1 cellular context compared by ENCODE assay signal in the genomic region with DNA sequence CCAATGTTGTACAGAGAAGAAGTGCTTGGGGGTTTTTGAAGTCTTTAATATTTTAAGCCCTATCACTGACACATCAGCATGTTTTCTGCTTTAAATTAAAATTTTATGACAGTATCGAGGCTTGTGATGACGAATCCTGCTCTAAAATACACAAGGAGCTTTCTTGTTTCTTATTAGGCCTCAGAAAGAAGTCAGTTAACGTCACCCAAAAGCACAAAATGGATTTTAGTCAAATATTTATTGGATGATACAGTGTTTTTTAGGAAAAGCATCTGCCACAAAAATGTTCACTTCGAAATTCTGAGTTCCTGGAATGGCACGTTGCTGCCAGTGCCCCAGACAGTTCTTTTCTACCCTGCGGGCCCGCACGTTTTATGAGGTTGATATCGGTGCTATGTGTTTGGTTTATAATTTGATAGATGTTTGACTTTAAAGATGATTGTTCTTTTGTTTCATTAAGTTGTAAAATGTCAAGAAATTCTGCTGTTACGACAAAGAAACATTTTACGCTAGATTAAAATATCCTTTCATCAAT.
TF ChIP-seq lines count a peak whose summit lies in the region.

No MANE protein-coding gene starts in this region.

TF ChIP-seq in HepG2, 621 proteins besides CTCF, POLR2A, EP300 and RAD21:
- TF ChIP-seq ATRX (CRISPR knock-in tag; IDR thresholded peaks at IDR 0.05; ENCODE audit: borderline replicate concordance) (no peak), ZNF761 (CRISPR knock-in tag; conservative IDR thresholded peaks at IDR 0.05) (no peak), RBM22 (optimal IDR thresholded peaks at IDR 0.05; ENCODE audit: low read length) (peak; percentile 97), TEAD2 (CRISPR knock-in tag; IDR thresholded peaks at IDR 0.05) (no peak), NR1H2 (CRISPR knock-in tag; IDR thresholded peaks at IDR 0.05; ENCODE audit: borderline replicate concordance, low read depth) (no peak), ZNF772 (CRISPR knock-in tag; IDR thresholded peaks at IDR 0.05) (no peak), ZNF556 (CRISPR knock-in tag; IDR thresholded peaks at IDR 0.05; ENCODE audit: borderline replicate concordance) (no peak), EHMT2 (IDR thresholded peaks at IDR 0.05; ENCODE audit: borderline replicate concordance, low read depth, low read length) (no peak), ZNF672 (CRISPR knock-in tag; IDR thresholded peaks at IDR 0.05) (no peak), U2AF2 (IDR thresholded peaks at IDR 0.05; ENCODE audit: low read depth, low read length) (no peak), ZNF816 (CRISPR knock-in tag; IDR thresholded peaks at IDR 0.05; ENCODE audit: borderline replicate concordance) (0 out of 2 replicates have a peak, but pooled peaks have one; percentile 30), HNF4A (CRISPR knock-in tag; IDR thresholded peaks at IDR 0.05) (no peak), CCDC6 (CRISPR knock-in tag; IDR thresholded peaks at IDR 0.05) (no peak), RFX5 (IDR thresholded peaks at IDR 0.05; ENCODE audit: low read depth, low read length) (no peak), POLR2AphosphoS5 (IDR thresholded peaks at IDR 0.05; ENCODE audit: low read depth, low read length) (0 out of 2 replicates have a peak, but pooled peaks have one; percentile 21), CREB1 (IDR thresholded peaks at IDR 0.05) (no peak), CREB1 (CRISPR knock-in tag; IDR thresholded peaks at IDR 0.05) (0 out of 2 replicates have a peak, but pooled peaks have one; percentile 3), ZNF724P (CRISPR knock-in tag; IDR thresholded peaks at IDR 0.05; ENCODE audit: borderline replicate concordance) (no peak), TSC22D2 (CRISPR knock-in tag; IDR thresholded peaks at IDR 0.05; ENCODE audit: borderline replicate concordance) (no peak), SP1 (IDR thresholded peaks at IDR 0.05) (no peak), SP1 (CRISPR knock-in tag; IDR thresholded peaks at IDR 0.05) (no peak), MAF1 (CRISPR knock-in tag; IDR thresholded peaks at IDR 0.05; ENCODE audit: borderline replicate concordance) (no peak), ZNF569 (CRISPR knock-in tag; IDR thresholded peaks at IDR 0.05; ENCODE audit: borderline replicate concordance) (no peak), GATAD1 (CRISPR knock-in tag; IDR thresholded peaks at IDR 0.05) (no peak), PAX8 (CRISPR knock-in tag; IDR thresholded peaks at IDR 0.05; ENCODE audit: borderline replicate concordance) (no peak), FOXA1 (IDR thresholded peaks at IDR 0.05) (no peak), FOXA1 (CRISPR knock-in tag; IDR thresholded peaks at IDR 0.05) (no peak), RORA (CRISPR knock-in tag; IDR thresholded peaks at IDR 0.05) (no peak), ZNF878 (CRISPR knock-in tag; IDR thresholded peaks at IDR 0.05) (no peak), SOX13 (IDR thresholded peaks at IDR 0.05) (no peak), SOX13 (CRISPR knock-in tag; conservative IDR thresholded peaks at IDR 0.05 in 1 of 2, IDR thresholded peaks at IDR 0.05 in 1 of 2) (no peak), HNF4G (IDR thresholded peaks at IDR 0.05; ENCODE audit: borderline replicate concordance, low read depth, low read length) (no peak), HNF4G (CRISPR knock-in tag; IDR thresholded peaks at IDR 0.05; ENCODE audit: borderline replicate concordance, low read depth) (no peak), POLR2G (IDR thresholded peaks at IDR 0.05; ENCODE audit: low read depth, low read length) (peak; percentile 46), SSRP1 (CRISPR knock-in tag; IDR thresholded peaks at IDR 0.05) (0 out of 2 replicates have a peak, but pooled peaks have one; percentile 42), ZNF773 (CRISPR knock-in tag; IDR thresholded peaks at IDR 0.05; ENCODE audit: borderline replicate concordance) (no peak), REXO4 (CRISPR knock-in tag; IDR thresholded peaks at IDR 0.05; ENCODE audit: borderline replicate concordance) (no peak), GTF3A (CRISPR knock-in tag; conservative IDR thresholded peaks at IDR 0.05) (no peak), SIN3B (IDR thresholded peaks at IDR 0.05; ENCODE audit: low read length) (no peak), BCL6 (CRISPR knock-in tag; IDR thresholded peaks at IDR 0.05) (no peak), ZFP36L2 (CRISPR knock-in tag; IDR thresholded peaks at IDR 0.05) (no peak), MEF2D (CRISPR knock-in tag; IDR thresholded peaks at IDR 0.05) (no peak), ZNF563 (CRISPR knock-in tag; IDR thresholded peaks at IDR 0.05) (no peak), ZNF652 (CRISPR knock-in tag; IDR thresholded peaks at IDR 0.05; ENCODE audit: borderline replicate concordance, low read depth) (no peak), ZNF678 (CRISPR knock-in tag; IDR thresholded peaks at IDR 0.05) (no peak), KLF9 (CRISPR knock-in tag; IDR thresholded peaks at IDR 0.05; ENCODE audit: low read depth) (no peak)
- TF ChIP-seq, protein P1, sequence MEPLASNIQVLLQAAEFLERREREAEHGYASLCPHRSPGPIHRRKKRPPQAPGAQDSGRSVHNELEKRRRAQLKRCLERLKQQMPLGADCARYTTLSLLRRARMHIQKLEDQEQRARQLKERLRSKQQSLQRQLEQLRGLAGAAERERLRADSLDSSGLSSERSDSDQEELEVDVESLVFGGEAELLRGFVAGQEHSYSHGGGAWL (CRISPR knock-in tag; IDR thresholded peaks at IDR 0.05), result no peak
- TF ChIP-seq, protein P2, sequence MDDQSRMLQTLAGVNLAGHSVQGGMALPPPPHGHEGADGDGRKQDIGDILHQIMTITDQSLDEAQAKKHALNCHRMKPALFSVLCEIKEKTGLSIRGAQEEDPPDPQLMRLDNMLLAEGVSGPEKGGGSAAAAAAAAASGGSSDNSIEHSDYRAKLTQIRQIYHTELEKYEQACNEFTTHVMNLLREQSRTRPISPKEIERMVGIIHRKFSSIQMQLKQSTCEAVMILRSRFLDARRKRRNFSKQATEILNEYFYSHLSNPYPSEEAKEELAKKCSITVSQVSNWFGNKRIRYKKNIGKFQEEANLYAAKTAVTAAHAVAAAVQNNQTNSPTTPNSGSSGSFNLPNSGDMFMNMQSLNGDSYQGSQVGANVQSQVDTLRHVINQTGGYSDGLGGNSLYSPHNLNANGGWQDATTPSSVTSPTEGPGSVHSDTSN (CRISPR knock-in tag; IDR thresholded peaks at IDR 0.05; ENCODE audit: borderline replicate concordance), result no peak
- TF ChIP-seq, protein P3, sequence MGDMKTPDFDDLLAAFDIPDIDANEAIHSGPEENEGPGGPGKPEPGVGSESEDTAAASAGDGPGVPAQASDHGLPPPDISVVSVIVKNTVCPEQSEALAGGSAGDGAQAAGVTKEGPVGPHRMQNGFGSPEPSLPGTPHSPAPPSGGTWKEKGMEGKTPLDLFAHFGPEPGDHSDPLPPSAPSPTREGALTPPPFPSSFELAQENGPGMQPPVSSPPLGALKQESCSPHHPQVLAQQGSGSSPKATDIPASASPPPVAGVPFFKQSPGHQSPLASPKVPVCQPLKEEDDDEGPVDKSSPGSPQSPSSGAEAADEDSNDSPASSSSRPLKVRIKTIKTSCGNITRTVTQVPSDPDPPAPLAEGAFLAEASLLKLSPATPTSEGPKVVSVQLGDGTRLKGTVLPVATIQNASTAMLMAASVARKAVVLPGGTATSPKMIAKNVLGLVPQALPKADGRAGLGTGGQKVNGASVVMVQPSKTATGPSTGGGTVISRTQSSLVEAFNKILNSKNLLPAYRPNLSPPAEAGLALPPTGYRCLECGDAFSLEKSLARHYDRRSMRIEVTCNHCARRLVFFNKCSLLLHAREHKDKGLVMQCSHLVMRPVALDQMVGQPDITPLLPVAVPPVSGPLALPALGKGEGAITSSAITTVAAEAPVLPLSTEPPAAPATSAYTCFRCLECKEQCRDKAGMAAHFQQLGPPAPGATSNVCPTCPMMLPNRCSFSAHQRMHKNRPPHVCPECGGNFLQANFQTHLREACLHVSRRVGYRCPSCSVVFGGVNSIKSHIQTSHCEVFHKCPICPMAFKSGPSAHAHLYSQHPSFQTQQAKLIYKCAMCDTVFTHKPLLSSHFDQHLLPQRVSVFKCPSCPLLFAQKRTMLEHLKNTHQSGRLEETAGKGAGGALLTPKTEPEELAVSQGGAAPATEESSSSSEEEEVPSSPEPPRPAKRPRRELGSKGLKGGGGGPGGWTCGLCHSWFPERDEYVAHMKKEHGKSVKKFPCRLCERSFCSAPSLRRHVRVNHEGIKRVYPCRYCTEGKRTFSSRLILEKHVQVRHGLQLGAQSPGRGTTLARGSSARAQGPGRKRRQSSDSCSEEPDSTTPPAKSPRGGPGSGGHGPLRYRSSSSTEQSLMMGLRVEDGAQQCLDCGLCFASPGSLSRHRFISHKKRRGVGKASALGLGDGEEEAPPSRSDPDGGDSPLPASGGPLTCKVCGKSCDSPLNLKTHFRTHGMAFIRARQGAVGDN (CRISPR knock-in tag; IDR thresholded peaks at IDR 0.05), result no peak
- TF ChIP-seq, protein P4, sequence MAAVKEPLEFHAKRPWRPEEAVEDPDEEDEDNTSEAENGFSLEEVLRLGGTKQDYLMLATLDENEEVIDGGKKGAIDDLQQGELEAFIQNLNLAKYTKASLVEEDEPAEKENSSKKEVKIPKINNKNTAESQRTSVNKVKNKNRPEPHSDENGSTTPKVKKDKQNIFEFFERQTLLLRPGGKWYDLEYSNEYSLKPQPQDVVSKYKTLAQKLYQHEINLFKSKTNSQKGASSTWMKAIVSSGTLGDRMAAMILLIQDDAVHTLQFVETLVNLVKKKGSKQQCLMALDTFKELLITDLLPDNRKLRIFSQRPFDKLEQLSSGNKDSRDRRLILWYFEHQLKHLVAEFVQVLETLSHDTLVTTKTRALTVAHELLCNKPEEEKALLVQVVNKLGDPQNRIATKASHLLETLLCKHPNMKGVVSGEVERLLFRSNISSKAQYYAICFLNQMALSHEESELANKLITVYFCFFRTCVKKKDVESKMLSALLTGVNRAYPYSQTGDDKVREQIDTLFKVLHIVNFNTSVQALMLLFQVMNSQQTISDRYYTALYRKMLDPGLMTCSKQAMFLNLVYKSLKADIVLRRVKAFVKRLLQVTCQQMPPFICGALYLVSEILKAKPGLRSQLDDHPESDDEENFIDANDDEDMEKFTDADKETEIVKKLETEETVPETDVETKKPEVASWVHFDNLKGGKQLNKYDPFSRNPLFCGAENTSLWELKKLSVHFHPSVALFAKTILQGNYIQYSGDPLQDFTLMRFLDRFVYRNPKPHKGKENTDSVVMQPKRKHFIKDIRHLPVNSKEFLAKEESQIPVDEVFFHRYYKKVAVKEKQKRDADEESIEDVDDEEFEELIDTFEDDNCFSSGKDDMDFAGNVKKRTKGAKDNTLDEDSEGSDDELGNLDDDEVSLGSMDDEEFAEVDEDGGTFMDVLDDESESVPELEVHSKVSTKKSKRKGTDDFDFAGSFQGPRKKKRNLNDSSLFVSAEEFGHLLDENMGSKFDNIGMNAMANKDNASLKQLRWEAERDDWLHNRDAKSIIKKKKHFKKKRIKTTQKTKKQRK (IDR thresholded peaks at IDR 0.05; ENCODE audit: low read length), result no peak
- TF ChIP-seq, protein P5, sequence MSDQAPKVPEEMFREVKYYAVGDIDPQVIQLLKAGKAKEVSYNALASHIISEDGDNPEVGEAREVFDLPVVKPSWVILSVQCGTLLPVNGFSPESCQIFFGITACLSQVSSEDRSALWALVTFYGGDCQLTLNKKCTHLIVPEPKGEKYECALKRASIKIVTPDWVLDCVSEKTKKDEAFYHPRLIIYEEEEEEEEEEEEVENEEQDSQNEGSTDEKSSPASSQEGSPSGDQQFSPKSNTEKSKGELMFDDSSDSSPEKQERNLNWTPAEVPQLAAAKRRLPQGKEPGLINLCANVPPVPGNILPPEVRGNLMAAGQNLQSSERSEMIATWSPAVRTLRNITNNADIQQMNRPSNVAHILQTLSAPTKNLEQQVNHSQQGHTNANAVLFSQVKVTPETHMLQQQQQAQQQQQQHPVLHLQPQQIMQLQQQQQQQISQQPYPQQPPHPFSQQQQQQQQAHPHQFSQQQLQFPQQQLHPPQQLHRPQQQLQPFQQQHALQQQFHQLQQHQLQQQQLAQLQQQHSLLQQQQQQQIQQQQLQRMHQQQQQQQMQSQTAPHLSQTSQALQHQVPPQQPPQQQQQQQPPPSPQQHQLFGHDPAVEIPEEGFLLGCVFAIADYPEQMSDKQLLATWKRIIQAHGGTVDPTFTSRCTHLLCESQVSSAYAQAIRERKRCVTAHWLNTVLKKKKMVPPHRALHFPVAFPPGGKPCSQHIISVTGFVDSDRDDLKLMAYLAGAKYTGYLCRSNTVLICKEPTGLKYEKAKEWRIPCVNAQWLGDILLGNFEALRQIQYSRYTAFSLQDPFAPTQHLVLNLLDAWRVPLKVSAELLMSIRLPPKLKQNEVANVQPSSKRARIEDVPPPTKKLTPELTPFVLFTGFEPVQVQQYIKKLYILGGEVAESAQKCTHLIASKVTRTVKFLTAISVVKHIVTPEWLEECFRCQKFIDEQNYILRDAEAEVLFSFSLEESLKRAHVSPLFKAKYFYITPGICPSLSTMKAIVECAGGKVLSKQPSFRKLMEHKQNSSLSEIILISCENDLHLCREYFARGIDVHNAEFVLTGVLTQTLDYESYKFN (CRISPR knock-in tag; conservative IDR thresholded peaks at IDR 0.05), result no peak
